In genomic region chr1:45934947-45935346, GRCh38 we compare ENCODE assay signal across 20 cellular contexts.
"Had no signal": no experiment of that assay in that cellular context is flagged by ENCODE, and none has a peak within 500 bp of the region (broad histone marks: within the 10 kb centered on the region; RNA-seq: fewer than 3 reads in every experiment).

No MANE protein-coding gene starts in this region.

- ATAC-seq: activated CD8-positive, alpha-beta T cell treated with anti-CD3 and anti-CD28 coated beads, Interleukin-2, amount 10 ng/mL, durations not matched to agents 7 days and 5 days; activated naive CD4-positive, alpha-beta T cell treated with anti-CD3 and anti-CD28 coated beads, Interleukin-2, amount 50 U/mL, for 72 hours; activated T-helper 17 cell treated with anti-CD3 and anti-CD28 coated beads, Interleukin-2, amount 50 U/mL, for 72 hours; esophagus mucosa; left ventricle myocardium superior; natural killer cell treated with Interleukin-12 subunit alpha and Interleukin-12 subunit beta and Interleukin-15 and Interleukin-18, amount 100 ng/mL, for 72 hours had no signal

- DNase-seq: activated CD4-positive, alpha-beta T cell treated with anti-CD3 and anti-CD28 coated beads, Interleukin-2, amount 10 ng/mL, durations not matched to agents 7 days and 5 days; activated CD4-positive, CD25-positive, alpha-beta regulatory T cell treated with anti-CD3 and anti-CD28 coated beads, Interleukin-2, amount 50 U/mL, for 72 hours; activated CD8-positive, alpha-beta T cell treated with anti-CD3 and anti-CD28 coated beads, Interleukin-2, amount 10 ng/mL, durations not matched to agents 7 days and 5 days; activated T-cell treated with anti-CD3 and anti-CD28 coated beads, Interleukin-2, amount 50 U/mL, for 1 hour; adrenal gland; central memory CD4-positive, alpha-beta T cell; effector memory CD4-positive, alpha-beta T cell; left ventricle myocardium superior; retina; sigmoid colon; stimulated activated CD4-positive, alpha-beta T cell treated with anti-CD3 and anti-CD28 coated beads, Interleukin-2, amount 100 ng/mL, for 48 hours; stimulated activated CD8-positive, alpha-beta memory T cell treated with anti-CD3 and anti-CD28 coated beads, Interleukin-4, amount 100 ng/mL, for 48 hours; stimulated activated naive CD4-positive, alpha-beta T cell; upper lobe of left lung had no signal

- H3K36me3 Mint-ChIP-seq: activated naive CD4-positive, alpha-beta T cell treated with anti-CD3 and anti-CD28 coated beads, Interleukin-2, amount 50 U/mL, for 72 hours; natural killer cell treated with Interleukin-12 subunit alpha and Interleukin-12 subunit beta and Interleukin-15 and Interleukin-18, amount 100 ng/mL, for 72 hours had no signal

- H3K4me3 Mint-ChIP-seq: activated CD4-positive, alpha-beta T cell treated with anti-CD3 and anti-CD28 coated beads, Interleukin-2, amount 10 ng/mL, durations not matched to agents 7 days and 5 days; activated CD8-positive, alpha-beta T cell treated with anti-CD3 and anti-CD28 coated beads, Interleukin-2, amount 10 ng/mL, durations not matched to agents 7 days and 5 days; activated T-helper 17 cell treated with anti-CD3 and anti-CD28 coated beads, Interleukin-2, amount 50 U/mL, for 72 hours; natural killer cell treated with Interleukin-12 subunit alpha and Interleukin-12 subunit beta and Interleukin-15 and Interleukin-18, amount 100 ng/mL, for 72 hours had no signal

- H3K9me3 Mint-ChIP-seq: activated CD4-positive, alpha-beta T cell treated with anti-CD3 and anti-CD28 coated beads, Interleukin-2, amount 10 ng/mL, durations not matched to agents 7 days and 5 days; activated naive CD4-positive, alpha-beta T cell treated with anti-CD3 and anti-CD28 coated beads, Interleukin-2, amount 50 U/mL, for 72 hours; activated T-helper 17 cell treated with anti-CD3 and anti-CD28 coated beads, Interleukin-2, amount 50 U/mL, for 72 hours; natural killer cell treated with Interleukin-12 subunit alpha and Interleukin-12 subunit beta and Interleukin-15 and Interleukin-18, amount 100 ng/mL, for 72 hours had no signal

- H3K27me3 Mint-ChIP-seq: activated CD4-positive, alpha-beta T cell treated with anti-CD3 and anti-CD28 coated beads, Interleukin-2, amount 10 ng/mL, durations not matched to agents 7 days and 5 days; activated T-helper 17 cell treated with anti-CD3 and anti-CD28 coated beads, Interleukin-2, amount 50 U/mL, for 72 hours; natural killer cell treated with Interleukin-12 subunit alpha and Interleukin-12 subunit beta and Interleukin-15 and Interleukin-18, amount 100 ng/mL, for 72 hours; progenitor cell of endocrine pancreas had no signal

- H3K27ac Mint-ChIP-seq: activated CD4-positive, alpha-beta T cell treated with anti-CD3 and anti-CD28 coated beads, Interleukin-2, amount 10 ng/mL, durations not matched to agents 7 days and 5 days; activated CD8-positive, alpha-beta T cell treated with anti-CD3 and anti-CD28 coated beads, Interleukin-2, amount 10 ng/mL, durations not matched to agents 7 days and 5 days; activated naive CD4-positive, alpha-beta T cell treated with anti-CD3 and anti-CD28 coated beads, Interleukin-2, amount 50 U/mL, for 72 hours; activated T-helper 17 cell treated with anti-CD3 and anti-CD28 coated beads, Interleukin-2, amount 50 U/mL, for 72 hours; natural killer cell treated with Interleukin-12 subunit alpha and Interleukin-12 subunit beta and Interleukin-15 and Interleukin-18, amount 100 ng/mL, for 72 hours; progenitor cell of endocrine pancreas had no signal

- H3K4me1 Mint-ChIP-seq: activated CD4-positive, alpha-beta T cell treated with anti-CD3 and anti-CD28 coated beads, Interleukin-2, amount 10 ng/mL, durations not matched to agents 7 days and 5 days; activated T-helper 17 cell treated with anti-CD3 and anti-CD28 coated beads, Interleukin-2, amount 50 U/mL, for 72 hours had no signal

- H3K4me3 ChIP-seq: adrenal gland, sigmoid colon, thoracic aorta, upper lobe of left lung had no signal
